ENCODE assay signal across 8 cellular contexts in the genomic region with DNA sequence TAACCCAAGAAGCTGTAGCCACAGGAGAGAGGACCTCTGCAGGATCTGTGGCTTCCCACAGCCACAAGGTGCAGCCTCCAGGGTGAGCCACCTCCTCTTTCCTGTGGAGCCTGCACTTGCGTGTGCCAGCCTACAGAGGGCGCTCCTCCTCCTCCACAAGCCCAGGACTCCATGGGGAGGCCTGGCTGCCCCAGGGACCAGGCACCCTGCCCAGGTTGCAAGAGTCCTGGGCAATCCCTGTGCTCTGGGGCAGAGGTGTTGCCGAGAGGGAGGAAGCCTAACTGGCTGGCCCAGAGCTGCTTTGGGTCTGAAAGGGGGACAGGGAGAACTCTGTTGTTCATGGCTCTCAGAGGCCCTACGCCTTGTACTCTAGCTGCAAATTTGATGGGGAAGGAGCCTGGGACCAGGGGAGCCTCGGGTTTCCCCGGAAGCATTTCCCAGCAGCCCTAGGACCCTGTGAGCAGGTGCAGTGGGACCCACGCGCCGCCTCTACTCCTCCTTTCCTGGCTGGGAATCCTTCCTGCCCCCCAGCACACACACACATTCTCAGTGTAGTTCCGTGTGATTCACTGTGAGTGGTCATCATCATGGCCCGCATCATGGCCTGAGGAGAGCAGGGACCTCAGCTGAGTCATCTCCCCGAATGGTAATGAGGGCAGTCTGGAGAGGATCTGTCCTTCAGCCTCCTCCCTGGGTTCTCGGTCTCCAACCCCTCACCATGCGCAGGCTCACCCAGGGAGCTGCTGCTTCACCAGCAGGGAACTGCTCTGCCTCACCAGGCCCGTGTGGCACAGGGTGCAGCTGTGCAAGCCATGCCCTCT. TPM values are rescaled to one million over a fixed set of nuclear protein-coding genes. Genes with fewer than 3 reads are reported as not detected.
DNase-seq lines count a peak whose midpoint lies in the region; TF ChIP-seq lines count a peak whose summit lies in the region.

No MANE protein-coding gene starts in this region.

- H3K27me3 ChIP-seq in sigmoid colon: peaks cover 0 to 7% (median 4%) of the 10 kb centered on the region in 3 donors

- no peaks in the 10 kb centered on the region for H3K9me3 ChIP-seq in sigmoid colon

- no peak for TF ChIP-seq EP300 in sigmoid colon (IDR thresholded peaks at IDR 0.05)

- no peaks in the 10 kb centered on the region for H3K36me3 ChIP-seq in sigmoid colon

- WGBS in sigmoid colon, 2 donors: 73 to 78% methylated on average over 15 of the region's 15 CpGs

- intact Hi-C loops in activated T-helper 2 cell treated with anti-CD3 and anti-CD28 coated beads, Interferon-gamma antibody, Interleukin-2, Interleukin-4, amounts not matched to agents 10 μg/mL and 5 μg/mL and 100 μg/mL, durations not matched to agents 14 hours and 24 hours and 36 hours (cut with micrococcal nuclease): loop anchor here (1.0 kb wide), 2 partner anchors 11 to 67 kb away; no protein-coding TSS in a partner anchor
- intact Hi-C loops in sigmoid colon (cut with DNase I): no loop called here

- peak; percentile 83 for DNase-seq in AG10803 (ENCODE audit: low read depth)
- peak; percentile 33 for DNase-seq in GOT3 (lab: John Stamatoyannopoulos, UW)
- DNase-seq in RPMI7951 (ENCODE audit: low read depth): peak; percentile 97
- DNase-seq in activated T-helper 2 cell treated with anti-CD3 and anti-CD28 coated beads, Interferon-gamma antibody, Interleukin-2, Interleukin-4, amounts not matched to agents 10 μg/mL and 5 μg/mL and 100 μg/mL, durations not matched to agents 14 hours and 24 hours and 36 hours (ENCODE audit: low spot score): peak; percentile 58
- peak; percentile 93 for DNase-seq in glomerular visceral epithelial cell (ENCODE audit: extremely low spot score)
- DNase-seq in sigmoid colon: no peak
- DNase-seq in DMS79 (lab: John Stamatoyannopoulos, UW): no peak
- DNase-seq in GF-D8 (lab: John Stamatoyannopoulos, UW): no peak

- no peak overlapping the region for H3K4me3 Mint-ChIP-seq in activated T-helper 2 cell treated with anti-CD3 and anti-CD28 coated beads, Interferon-gamma antibody, Interleukin-2, Interleukin-4, amounts not matched to agents 10 μg/mL and 5 μg/mL and 100 μg/mL, durations not matched to agents 14 hours and 24 hours and 36 hours (ENCODE audit: low read depth)

- no peaks in the 10 kb centered on the region for H3K9me3 Mint-ChIP-seq in activated T-helper 2 cell treated with anti-CD3 and anti-CD28 coated beads, Interferon-gamma antibody, Interleukin-2, Interleukin-4, amounts not matched to agents 10 μg/mL and 5 μg/mL and 100 μg/mL, durations not matched to agents 14 hours and 24 hours and 36 hours

- H3K4me3 ChIP-seq in AG10803 (ENCODE audit: low read length) (no peak overlapping the region), sigmoid colon (no peak overlapping the region)

- H3K4me1 ChIP-seq in sigmoid colon: no peaks in the 10 kb centered on the region

- peaks cover 3% of the 10 kb centered on the region for H3K4me1 Mint-ChIP-seq in activated T-helper 2 cell treated with anti-CD3 and anti-CD28 coated beads, Interferon-gamma antibody, Interleukin-2, Interleukin-4, amounts not matched to agents 10 μg/mL and 5 μg/mL and 100 μg/mL, durations not matched to agents 14 hours and 24 hours and 36 hours (ENCODE audit: low read depth)

- no peak overlapping the region for H3K27ac ChIP-seq in sigmoid colon

- H3K36me3 Mint-ChIP-seq in activated T-helper 2 cell treated with anti-CD3 and anti-CD28 coated beads, Interferon-gamma antibody, Interleukin-2, Interleukin-4, amounts not matched to agents 10 μg/mL and 5 μg/mL and 100 μg/mL, durations not matched to agents 14 hours and 24 hours and 36 hours (ENCODE audit: low read depth): no peaks in the 10 kb centered on the region

- no peak for TF ChIP-seq POLR2A in sigmoid colon (IDR thresholded peaks at IDR 0.05)

- no peak overlapping the region for H3K27ac Mint-ChIP-seq in activated T-helper 2 cell treated with anti-CD3 and anti-CD28 coated beads, Interferon-gamma antibody, Interleukin-2, Interleukin-4, amounts not matched to agents 10 μg/mL and 5 μg/mL and 100 μg/mL, durations not matched to agents 14 hours and 24 hours and 36 hours

- TF ChIP-seq CTCF in AG10803 (conservative IDR thresholded peaks at IDR 0.05; ENCODE audit: low read length) (peak; percentile 86), sigmoid colon (IDR thresholded peaks at IDR 0.05) (peak; percentile 18 to 67 (median 41))

- H3K27me3 Mint-ChIP-seq in activated T-helper 2 cell treated with anti-CD3 and anti-CD28 coated beads, Interferon-gamma antibody, Interleukin-2, Interleukin-4, amounts not matched to agents 10 μg/mL and 5 μg/mL and 100 μg/mL, durations not matched to agents 14 hours and 24 hours and 36 hours (ENCODE audit: low read depth): peaks cover 4% of the 10 kb centered on the region

RNA-seq across cellular contexts. Expression of gene TBC1D21, which starts 24.3 kb away (rescaled TPM):
- total RNA-seq in RPMI7951 (2014; rRNA removed; shearing (Covaris generic)): not detected in 2 replicates
- total RNA-seq in activated T-helper 2 cell treated with anti-CD3 and anti-CD28 coated beads, Interferon-gamma antibody, Interleukin-2, Interleukin-4, amounts not matched to agents 10 μg/mL and 5 μg/mL and 100 μg/mL, durations not matched to agents 14 hours and 24 hours and 36 hours: not detected in 2 replicates
- total RNA-seq in sigmoid colon: not detected
- polyA plus RNA-seq in sigmoid colon: not detected

RNA-seq across cellular contexts. Expression of gene LOXL1, which starts 28.6 kb away (rescaled TPM):
- total RNA-seq in RPMI7951 (2014; rRNA removed; shearing (Covaris generic)): 45.9 and 55.0 TPM in 2 replicates
- 0.84 and 0.99 TPM in 2 replicates for total RNA-seq in activated T-helper 2 cell treated with anti-CD3 and anti-CD28 coated beads, Interferon-gamma antibody, Interleukin-2, Interleukin-4, amounts not matched to agents 10 μg/mL and 5 μg/mL and 100 μg/mL, durations not matched to agents 14 hours and 24 hours and 36 hours
- 10 to 100 TPM in 3 of 4 donors, 1 to 10 TPM in 1; 7.6 to 27.7 (median 14.6) TPM for total RNA-seq in sigmoid colon
- 1 to 10 TPM in 2 of 3 donors, not detected in 1; 3.0 to 7.4 TPM for polyA plus RNA-seq in sigmoid colon

Comparison
In these comparisons a context has a peak if more than half of its experiments do, and no peak if none do; other contexts are left out.
1. DNase-seq: peak in AG10803 (single experiment), GOT3 (single experiment), RPMI7951 (single experiment), activated T-helper 2 cell treated with anti-CD3 and anti-CD28 coated beads, Interferon-gamma antibody, Interleukin-2, Interleukin-4, amounts not matched to agents 10 μg/mL and 5 μg/mL and 100 μg/mL, durations not matched to agents 14 hours and 24 hours and 36 hours (single experiment) and glomerular visceral epithelial cell (single experiment); none in sigmoid colon (single experiment), DMS79 (single experiment) and GF-D8 (single experiment).